Comparison of ENCODE assay signal across 9 cellular contexts in genomic region chr4:26299254-26299882, GRCh38.
DNase-seq lines count a peak whose midpoint lies in the region; ATAC-seq and TF ChIP-seq lines count a peak whose summit lies in the region.
"Had no signal": no experiment of that assay in that cellular context is flagged by ENCODE, and none has a peak within 500 bp of the region (broad histone marks: within the 10 kb centered on the region; RNA-seq: fewer than 3 reads in every experiment).

No MANE protein-coding gene starts in this region.

- peak overlapping the region; percentile 57 for H3K4me3 Mint-ChIP-seq in activated naive CD8-positive, alpha-beta T cell treated with anti-CD3 and anti-CD28 coated beads, Interleukin-2, amount 50 U/mL, for 24 hours

- TF ChIP-seq CTCF in GM12865 (IDR thresholded peaks at IDR 0.05; ENCODE audit: insufficient read depth, low read depth, low read length, missing control alignments) = no peak

- peaks cover 28% of the 10 kb centered on the region for H3K4me1 Mint-ChIP-seq in activated naive CD8-positive, alpha-beta T cell treated with anti-CD3 and anti-CD28 coated beads, Interleukin-2, amount 50 U/mL, for 24 hours

- peak overlapping the region; percentile 43 for H3K4me3 ChIP-seq in GM12865 (ENCODE audit: low read depth, low read length)

- ATAC-seq in GM19452 (IDR thresholded peaks at IDR 0.05; ENCODE audit: unreplicated experiment) (peak; percentile 84), HG03432 (IDR thresholded peaks at IDR 0.05; ENCODE audit: unreplicated experiment) (peak; percentile 88)
- no peak for ATAC-seq in activated naive CD8-positive, alpha-beta T cell treated with anti-CD3 and anti-CD28 coated beads, Interleukin-2, amount 50 U/mL, for 24 hours

- peaks cover 5% of the 10 kb centered on the region for H3K27me3 Mint-ChIP-seq in activated naive CD8-positive, alpha-beta T cell treated with anti-CD3 and anti-CD28 coated beads, Interleukin-2, amount 50 U/mL, for 24 hours

- H3K27ac Mint-ChIP-seq in activated naive CD8-positive, alpha-beta T cell treated with anti-CD3 and anti-CD28 coated beads, Interleukin-2, amount 50 U/mL, for 24 hours = peak overlapping the region; percentile 46

- peak; percentile 50 for DNase-seq in GM12865 (ENCODE audit: low read depth)
- DNase-seq in activated naive CD8-positive, alpha-beta T cell treated with anti-CD3 and anti-CD28 coated beads, Interleukin-2, amount 50 U/mL, for 24 hours = no peak
- no peak for DNase-seq in SKM-1 treated with dmso at 0.1 percent for 144 hours (lab: John Stamatoyannopoulos, UW; ENCODE audit: unreplicated experiment)
- DNase-seq in central memory CD4-positive, alpha-beta T cell = no peak
- DNase-seq in RKO (ENCODE audit: low spot score) = no peak
- no peak for DNase-seq in GM19238 (ENCODE audit: insufficient read length, low spot score)
- DNase-seq: activated CD4-positive, alpha-beta T cell treated with anti-CD3 and anti-CD28 coated beads for 1 hour had no signal

- peaks cover 4% of the 10 kb centered on the region for H3K9me3 Mint-ChIP-seq in activated naive CD8-positive, alpha-beta T cell treated with anti-CD3 and anti-CD28 coated beads, Interleukin-2, amount 50 U/mL, for 24 hours

- no peaks in the 10 kb centered on the region for H3K36me3 Mint-ChIP-seq in activated naive CD8-positive, alpha-beta T cell treated with anti-CD3 and anti-CD28 coated beads, Interleukin-2, amount 50 U/mL, for 24 hours (ENCODE audit: low read depth)
